ENCODE assay signal across 7 cellular contexts in genomic region chr13:27450921-27451461, GRCh38. TPM values are rescaled to one million over a fixed set of nuclear protein-coding genes. Genes with fewer than 3 reads are reported as not detected.
DNase-seq lines count a peak whose midpoint lies in the region; ATAC-seq lines count a peak whose summit lies in the region.

No MANE protein-coding gene starts in this region.

- 4 to 5% methylated on average over 34 of the region's 34 CpGs for WGBS in GM23248 (ENCODE audit: low coverage in 1 of 2, low lambda C conversion rate in 2 of 2, missing lambda C conversion rate in 2 of 2), 2 experiments

- peaks cover 10% of the 10 kb centered on the region for H3K36me3 Mint-ChIP-seq in activated naive CD8-positive, alpha-beta T cell treated with anti-CD3 and anti-CD28 coated beads for 36 hours

- in situ Hi-C loops in GM23248 (cut with MboI) = no loop called here

- H3F3A ChIP-seq in GM23248 (ENCODE audit: insufficient read depth) = peaks cover 22% of the 10 kb centered on the region

- H3K27ac Mint-ChIP-seq in activated naive CD8-positive, alpha-beta T cell treated with anti-CD3 and anti-CD28 coated beads for 36 hours = peak overlapping the region; percentile 96

- peak; percentile 75 for DNase-seq in GM23248
- peak; percentile 81 for DNase-seq in NOMO-1 treated with DMSO at 0.1 percent for 48 hours (lab: John Stamatoyannopoulos, UW; ENCODE audit: unreplicated experiment)
- DNase-seq in activated naive CD8-positive, alpha-beta T cell treated with anti-CD3 and anti-CD28 coated beads for 36 hours = peak; percentile 20
- DNase-seq in head of caudate nucleus = peak in 38 of 42 donors; percentile 12 to 72 (median 46)
- DNase-seq in occipital lobe (lab: John Stamatoyannopoulos, UW) = peak; percentile 39
- DNase-seq in NCI-H2196 (lab: John Stamatoyannopoulos, UW; ENCODE audit: unreplicated experiment) = no peak

- peaks cover 46% of the 10 kb centered on the region for H3K4me1 Mint-ChIP-seq in activated naive CD8-positive, alpha-beta T cell treated with anti-CD3 and anti-CD28 coated beads for 36 hours

- no peaks in the 10 kb centered on the region for H3K36me3 ChIP-seq in GM23248 (ENCODE audit: low read depth)

- H2AFZ ChIP-seq in GM23248 = peak overlapping the region; percentile 98

- H3K9me3 Mint-ChIP-seq in activated naive CD8-positive, alpha-beta T cell treated with anti-CD3 and anti-CD28 coated beads for 36 hours = no peaks in the 10 kb centered on the region

- H3K9me3 ChIP-seq in GM23248 (ENCODE audit: low read depth) = no peaks in the 10 kb centered on the region

- H3K9ac ChIP-seq in GM23248 = peak overlapping the region; percentile 86

- peaks cover 7% of the 10 kb centered on the region; the same call in 1 of the 2 replicates for H3K4me1 ChIP-seq in GM23248 (ENCODE audit: insufficient read depth)

- H4K20me1 ChIP-seq in GM23248 (ENCODE audit: insufficient read depth) = no peaks in the 10 kb centered on the region

- H3K9me2 ChIP-seq in GM23248 (ENCODE audit: insufficient read depth) = no peaks in the 10 kb centered on the region

- H3K27me3 ChIP-seq in GM23248 (replicated peaks; ENCODE audit: insufficient read depth) = no peaks in the 10 kb centered on the region

- peak overlapping the region; percentile 85 for H3K27ac ChIP-seq in GM23248

- intact Hi-C loops in head of caudate nucleus (cut with DNase I) = loop anchor here (10.0 kb wide), 1 partner anchor 174 kb away; the partner anchor contains the start of genes LNX2 and POLR1D

- H3K4me3 Mint-ChIP-seq in activated naive CD8-positive, alpha-beta T cell treated with anti-CD3 and anti-CD28 coated beads for 36 hours = peak overlapping the region; percentile 91

- no peak for ATAC-seq in GM19463 (IDR thresholded peaks at IDR 0.05; ENCODE audit: unreplicated experiment)

- no peaks in the 10 kb centered on the region for H3K27me3 Mint-ChIP-seq in activated naive CD8-positive, alpha-beta T cell treated with anti-CD3 and anti-CD28 coated beads for 36 hours

- H3K4me3 ChIP-seq in GM23248 = peak overlapping the region; percentile 95

- H3K79me2 ChIP-seq in GM23248 (ENCODE audit: insufficient read depth) = peaks cover 36% of the 10 kb centered on the region

- H3K4me2 ChIP-seq in GM23248 (ENCODE audit: unreplicated experiment) = peak overlapping the region; percentile 88

RNA-seq across cellular contexts. Expression of gene MTIF3, which starts 0.6 kb away (rescaled TPM):
- 38.2 and 40.7 TPM in 2 replicates for total RNA-seq in GM23248 (2014; rRNA removed; shearing (Covaris generic))
- 64.0 and 66.5 TPM in 2 replicates for polyA plus RNA-seq in GM23248 (2016; fragmentation: Nextera tagmentation; extraction: Ambion mirVana)
- 10 to 100 TPM; 28.7 to 30.4 TPM for total RNA-seq in activated naive CD8-positive, alpha-beta T cell treated with anti-CD3 and anti-CD28 coated beads for 36 hours
- total RNA-seq in occipital lobe = 50.2 TPM

RNA-seq across cellular contexts. Expression of gene GTF3A, which starts 26.6 kb away (rescaled TPM):
- 59.9 and 86.2 TPM in 2 replicates for total RNA-seq in GM23248 (2014; rRNA removed; shearing (Covaris generic))
- 163 TPM in 2 replicates for polyA plus RNA-seq in GM23248 (2016; fragmentation: Nextera tagmentation; extraction: Ambion mirVana)
- total RNA-seq in activated naive CD8-positive, alpha-beta T cell treated with anti-CD3 and anti-CD28 coated beads for 36 hours = 100 to 1,000 TPM; 284 to 285 TPM
- 68.0 TPM for total RNA-seq in occipital lobe
